11 cellular contexts compared by ENCODE assay signal in the genomic region with DNA sequence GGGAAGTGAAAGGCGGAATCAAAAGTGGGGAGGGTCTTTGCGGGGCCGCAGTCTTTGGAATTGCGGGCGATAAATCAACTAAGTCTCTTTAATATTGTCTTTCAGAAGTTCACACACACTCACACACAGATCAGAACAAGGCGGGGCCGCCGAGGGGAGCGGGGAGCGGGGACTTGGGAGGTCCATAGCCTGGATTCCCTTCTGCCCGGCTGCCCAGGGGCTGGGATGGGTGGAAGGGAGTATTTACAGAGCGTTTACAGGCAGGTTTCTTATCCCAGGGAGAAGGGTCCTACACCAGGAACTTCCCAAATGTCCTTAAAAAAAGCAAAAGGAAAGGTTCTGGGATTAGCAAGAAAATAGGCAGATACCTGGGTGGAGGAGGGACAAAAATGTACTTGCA. TPM values are rescaled to one million over a fixed set of nuclear protein-coding genes. Genes with fewer than 3 reads are reported as not detected.
DNase-seq lines count a peak whose midpoint lies in the region; ATAC-seq lines count a peak whose summit lies in the region.
"Had no signal": no experiment of that assay in that cellular context is flagged by ENCODE, and none has a peak within 500 bp of the region (broad histone marks: within the 10 kb centered on the region; RNA-seq: fewer than 3 reads in every experiment).

No MANE protein-coding gene starts in this region.

- peaks cover 40% of the 10 kb centered on the region for H3K4me1 Mint-ChIP-seq in activated CD4-positive, alpha-beta T cell treated with anti-CD3 and anti-CD28 coated beads for 36 hours
- peaks cover 35% of the 10 kb centered on the region for H3K4me1 Mint-ChIP-seq in activated T-helper 1 cell treated with anti-CD3 and anti-CD28 coated beads, Interleukin-12 subunit alpha, Interleukin-12 subunit beta, Interleukin-2, Interleukin-4 antibody, amounts not matched to agents 30 ng/mL and 10 ng/mL and 1 ng/mL, durations not matched to agents 14 hours and 24 hours and 36 hours (ENCODE audit: low read depth)

- DNase-seq in activated CD4-positive, alpha-beta T cell treated with anti-CD3 and anti-CD28 coated beads for 36 hours, result peak; percentile 25
- DNase-seq in activated CD4-positive, alpha-beta T cell treated with anti-CD3 and anti-CD28 coated beads for 1 hour, result no peak
- no peak for DNase-seq in activated T-helper 1 cell treated with anti-CD3 and anti-CD28 coated beads, Interleukin-12 subunit alpha, Interleukin-12 subunit beta, Interleukin-2, Interleukin-4 antibody, amounts not matched to agents 30 ng/mL and 10 ng/mL and 1 ng/mL, durations not matched to agents 14 hours and 24 hours and 36 hours (ENCODE audit: low spot score)
- no peak for DNase-seq in GM19240 (ENCODE audit: insufficient read length, low spot score)
- DNase-seq: DMS79, NCI-H2029 treated with DMSO at 0.1 percent for 48 hours had no signal

- POLR2A ChIA-PET in activated CD4-positive, alpha-beta T cell treated with anti-CD3 and anti-CD28 coated beads for 36 hours (lab: Charles Lee), result no interaction called here

- no peak for ATAC-seq in activated CD4-positive, alpha-beta T cell treated with anti-CD3 and anti-CD28 coated beads for 36 hours
- no peak for ATAC-seq in HG02981 (IDR thresholded peaks at IDR 0.05; ENCODE audit: unreplicated experiment)
- ATAC-seq in GM18907 (IDR thresholded peaks at IDR 0.05; ENCODE audit: unreplicated experiment), result no peak

- H3K4me3 ChIP-seq in iPS-11a (ENCODE audit: low read depth, low read length) (peak overlapping the region; percentile 28), skin epidermis (peak overlapping the region in 5 of 7 experiments; percentile 20 to 43 (median 25))

- CTCF ChIA-PET in activated CD4-positive, alpha-beta T cell treated with anti-CD3 and anti-CD28 coated beads for 36 hours (lab: Charles Lee), result interaction anchor here (0.6 to 1.9 kb wide), 6 partner anchors 10 to 60 kb away, joined by 3 to 6 read pairs (median 5); a partner anchor contains a TSS

- H3K36me3 Mint-ChIP-seq in activated CD4-positive, alpha-beta T cell treated with anti-CD3 and anti-CD28 coated beads for 36 hours (ENCODE audit: low read depth), result no peaks in the 10 kb centered on the region
- H3K36me3 Mint-ChIP-seq in activated T-helper 1 cell treated with anti-CD3 and anti-CD28 coated beads, Interleukin-12 subunit alpha, Interleukin-12 subunit beta, Interleukin-2, Interleukin-4 antibody, amounts not matched to agents 30 ng/mL and 10 ng/mL and 1 ng/mL, durations not matched to agents 14 hours and 24 hours and 36 hours (ENCODE audit: low read depth), result peaks cover 3% of the 10 kb centered on the region

- H3K27me3 Mint-ChIP-seq in activated CD4-positive, alpha-beta T cell treated with anti-CD3 and anti-CD28 coated beads for 36 hours, result peaks cover 19% of the 10 kb centered on the region
- H3K27me3 Mint-ChIP-seq in activated T-helper 1 cell treated with anti-CD3 and anti-CD28 coated beads, Interleukin-12 subunit alpha, Interleukin-12 subunit beta, Interleukin-2, Interleukin-4 antibody, amounts not matched to agents 30 ng/mL and 10 ng/mL and 1 ng/mL, durations not matched to agents 14 hours and 24 hours and 36 hours (ENCODE audit: insufficient read depth), result peaks cover 56% of the 10 kb centered on the region

- intact Hi-C loops in activated CD4-positive, alpha-beta T cell treated with anti-CD3 and anti-CD28 coated beads for 36 hours (cut with DNase I, micrococcal nuclease), result loop anchor here in 1 of 2 experiments (1.0 kb wide), 2 partner anchors 18 to 47 kb away; a partner anchor contains a TSS
- intact Hi-C loops in activated T-helper 1 cell treated with anti-CD3 and anti-CD28 coated beads, Interleukin-12 subunit alpha, Interleukin-12 subunit beta, Interleukin-2, Interleukin-4 antibody, amounts not matched to agents 30 ng/mL and 10 ng/mL and 1 ng/mL, durations not matched to agents 14 hours and 24 hours and 36 hours (cut with micrococcal nuclease), result loop anchor here (1.0 kb wide), 2 partner anchors 18 to 29 kb away; a partner anchor contains a TSS

- no peaks in the 10 kb centered on the region for H3K9me3 Mint-ChIP-seq in activated CD4-positive, alpha-beta T cell treated with anti-CD3 and anti-CD28 coated beads for 36 hours (ENCODE audit: low read depth)
- no peaks in the 10 kb centered on the region for H3K9me3 Mint-ChIP-seq in activated T-helper 1 cell treated with anti-CD3 and anti-CD28 coated beads, Interleukin-12 subunit alpha, Interleukin-12 subunit beta, Interleukin-2, Interleukin-4 antibody, amounts not matched to agents 30 ng/mL and 10 ng/mL and 1 ng/mL, durations not matched to agents 14 hours and 24 hours and 36 hours

- H3K27ac Mint-ChIP-seq in activated CD4-positive, alpha-beta T cell treated with anti-CD3 and anti-CD28 coated beads for 36 hours, result no peak overlapping the region
- no peak overlapping the region for H3K27ac Mint-ChIP-seq in activated T-helper 1 cell treated with anti-CD3 and anti-CD28 coated beads, Interleukin-12 subunit alpha, Interleukin-12 subunit beta, Interleukin-2, Interleukin-4 antibody, amounts not matched to agents 30 ng/mL and 10 ng/mL and 1 ng/mL, durations not matched to agents 14 hours and 24 hours and 36 hours

- H3K27ac ChIP-seq in skin epidermis, result peak overlapping the region in 7 of 21 experiments; percentile 15 to 59 (median 44)

- peak overlapping the region; percentile 67 for H3K4me3 Mint-ChIP-seq in activated CD4-positive, alpha-beta T cell treated with anti-CD3 and anti-CD28 coated beads for 36 hours
- peak overlapping the region; percentile 84 for H3K4me3 Mint-ChIP-seq in activated T-helper 1 cell treated with anti-CD3 and anti-CD28 coated beads, Interleukin-12 subunit alpha, Interleukin-12 subunit beta, Interleukin-2, Interleukin-4 antibody, amounts not matched to agents 30 ng/mL and 10 ng/mL and 1 ng/mL, durations not matched to agents 14 hours and 24 hours and 36 hours

RNA-seq across cellular contexts. Expression of a gene that starts 3.5 kb away (rescaled TPM):
- total RNA-seq in activated CD4-positive, alpha-beta T cell treated with anti-CD3 and anti-CD28 coated beads for 36 hours, result under 1 TPM; 0.43 to 0.79 TPM
- 0.24 and 0.57 TPM in 2 replicates for total RNA-seq in activated T-helper 1 cell treated with anti-CD3 and anti-CD28 coated beads, Interleukin-12 subunit alpha, Interleukin-12 subunit beta, Interleukin-2, Interleukin-4 antibody, amounts not matched to agents 30 ng/mL and 10 ng/mL and 1 ng/mL, durations not matched to agents 14 hours and 24 hours and 36 hours
- total RNA-seq: skeletal muscle tissue had no signal

RNA-seq across cellular contexts. Expression of a gene that starts 5.7 kb away (rescaled TPM):
- 10 to 100 TPM in 1 of 2 experiments, 1 to 10 TPM in 1; 9.9 to 10.1 TPM for total RNA-seq in activated CD4-positive, alpha-beta T cell treated with anti-CD3 and anti-CD28 coated beads for 36 hours
- 12.4 and 17.1 TPM in 2 replicates for total RNA-seq in activated T-helper 1 cell treated with anti-CD3 and anti-CD28 coated beads, Interleukin-12 subunit alpha, Interleukin-12 subunit beta, Interleukin-2, Interleukin-4 antibody, amounts not matched to agents 30 ng/mL and 10 ng/mL and 1 ng/mL, durations not matched to agents 14 hours and 24 hours and 36 hours

RNA-seq across cellular contexts. Expression of a gene that starts 16.1 kb away (rescaled TPM):
- total RNA-seq in activated CD4-positive, alpha-beta T cell treated with anti-CD3 and anti-CD28 coated beads for 36 hours, result 10 to 100 TPM in 1 of 2 experiments, 1 to 10 TPM in 1; 9.1 to 10.9 TPM
- total RNA-seq in activated T-helper 1 cell treated with anti-CD3 and anti-CD28 coated beads, Interleukin-12 subunit alpha, Interleukin-12 subunit beta, Interleukin-2, Interleukin-4 antibody, amounts not matched to agents 30 ng/mL and 10 ng/mL and 1 ng/mL, durations not matched to agents 14 hours and 24 hours and 36 hours, result 8.3 and 9.1 TPM in 2 replicates

RNA-seq across cellular contexts. Expression of a gene that starts 18.2 kb away (rescaled TPM):
- total RNA-seq in activated CD4-positive, alpha-beta T cell treated with anti-CD3 and anti-CD28 coated beads for 36 hours, result 1 to 10 TPM; 5.2 to 5.7 TPM
- 4.8 and 6.0 TPM in 2 replicates for total RNA-seq in activated T-helper 1 cell treated with anti-CD3 and anti-CD28 coated beads, Interleukin-12 subunit alpha, Interleukin-12 subunit beta, Interleukin-2, Interleukin-4 antibody, amounts not matched to agents 30 ng/mL and 10 ng/mL and 1 ng/mL, durations not matched to agents 14 hours and 24 hours and 36 hours

RNA-seq across cellular contexts. Expression of a gene that starts 20.2 kb away (rescaled TPM):
- total RNA-seq in activated CD4-positive, alpha-beta T cell treated with anti-CD3 and anti-CD28 coated beads for 36 hours, result 10 to 100 TPM; 60.2 to 63.4 TPM
- 80.1 and 97.6 TPM in 2 replicates for total RNA-seq in activated T-helper 1 cell treated with anti-CD3 and anti-CD28 coated beads, Interleukin-12 subunit alpha, Interleukin-12 subunit beta, Interleukin-2, Interleukin-4 antibody, amounts not matched to agents 30 ng/mL and 10 ng/mL and 1 ng/mL, durations not matched to agents 14 hours and 24 hours and 36 hours
